Comparison of ENCODE assay signal across 7 cellular contexts in genomic region chr2:178155524-178155923, GRCh38.
"Had no signal": no experiment of that assay in that cellular context is flagged by ENCODE, and none has a peak within 500 bp of the region (broad histone marks: within the 10 kb centered on the region; RNA-seq: fewer than 3 reads in every experiment).

No MANE protein-coding gene starts in this region.

- FAIRE-seq: G401.6, GM12878, GM12891, GM18507, GM19239 had no signal

- H3K4me3 ChIP-seq: GM12878 had no signal

- ATAC-seq: GM12878 had no signal

- DNase-seq: GDM1, GF-D8 had no signal
